Comparison of ENCODE assay signal across 16 cellular contexts in the genomic region with DNA sequence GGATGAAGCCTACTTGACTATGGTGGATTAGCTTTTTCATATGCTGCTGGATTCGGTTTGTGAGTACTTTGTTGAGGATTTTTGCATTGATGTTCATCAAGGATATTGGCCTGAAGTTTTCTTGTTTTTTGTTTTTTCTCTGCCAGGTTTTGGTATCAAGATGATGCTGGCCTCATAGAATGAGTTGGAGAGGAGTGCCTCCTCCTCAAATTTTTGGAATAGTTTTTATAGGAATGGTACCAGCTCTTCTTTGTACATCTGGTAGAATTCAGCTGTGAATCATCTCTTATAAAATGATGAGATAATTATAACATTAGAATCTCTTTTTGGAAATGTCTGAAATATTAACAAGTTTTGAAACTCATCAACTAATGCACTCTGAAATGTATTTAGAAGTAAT.
DNase-seq lines count a peak whose midpoint lies in the region; ATAC-seq and TF ChIP-seq lines count a peak whose summit lies in the region.
"Had no signal": no experiment of that assay in that cellular context is flagged by ENCODE, and none has a peak within 500 bp of the region (broad histone marks: within the 10 kb centered on the region; RNA-seq: fewer than 3 reads in every experiment).

No MANE protein-coding gene starts in this region.

- no peak overlapping the region for H3K4me3 Mint-ChIP-seq in HFFc6
- H3K4me3 Mint-ChIP-seq: CD8-positive, alpha-beta memory T cell had no signal

- H3K4me3 ChIP-seq in right lobe of liver: no peak overlapping the region
- H3K4me3 ChIP-seq: A549, BLaER1, GM12878 had no signal

- H3K27ac ChIP-seq in caudate nucleus (ENCODE audit: low read depth, low read length) (peak overlapping the region; percentile 44), right lobe of liver (no peak overlapping the region)
- H3K27ac ChIP-seq: A549, BLaER1 had no signal

- no peaks in the 10 kb centered on the region for H3K9me3 ChIP-seq in right lobe of liver
- H3K9me3 ChIP-seq: A549 had no signal

- DNase-seq in HFFc6: peak; percentile 13
- DNase-seq in caudate nucleus (lab: John Stamatoyannopoulos, UW): peak in 5 of 61 donors; percentile 0 to 45 (median 7)
- peak; percentile 14 for DNase-seq in putamen (ENCODE audit: low spot score)
- no peak for DNase-seq in right lobe of liver
- no peak for DNase-seq in HPDE6-E6E7 (ENCODE audit: extremely low spot score)
- DNase-seq in NCI-H2081 (lab: John Stamatoyannopoulos, UW): no peak
- DNase-seq: AML-193; Caco-2; CD8-positive, alpha-beta memory T cell; DMS53; HCEC 1CT; IMR-90; KBM-7 had no signal

- H3K9me3 Mint-ChIP-seq in HFFc6: peaks cover 3% of the 10 kb centered on the region

- H3K36me3 Mint-ChIP-seq in HFFc6 (ENCODE audit: low read depth): peaks cover 12% of the 10 kb centered on the region

- H3K4me1 ChIP-seq in right lobe of liver: peaks cover 0 to 6% (median 0%) of the 10 kb centered on the region in 4 donors
- H3K4me1 ChIP-seq: A549, BLaER1, Caco-2 had no signal

- peaks cover 32% of the 10 kb centered on the region for H3K4me1 Mint-ChIP-seq in HFFc6 (ENCODE audit: low read depth)
- H3K4me1 Mint-ChIP-seq: CD8-positive, alpha-beta memory T cell had no signal

- no peak for TF ChIP-seq POLR2A in right lobe of liver (IDR thresholded peaks at IDR 0.05)

- H3K27ac Mint-ChIP-seq in HFFc6: peak overlapping the region; percentile 1; the same call in 1 of the 2 replicates
- H3K27ac Mint-ChIP-seq: CD8-positive, alpha-beta memory T cell had no signal

- ATAC-seq in right lobe of liver: no peak
- ATAC-seq: A549, GM12878 had no signal

- TF ChIP-seq CTCF in HFFc6 (IDR thresholded peaks at IDR 0.05): no peak
- no peak for TF ChIP-seq CTCF in right lobe of liver (IDR thresholded peaks at IDR 0.05)

- WGBS in right lobe of liver (ENCODE audit: insufficient coverage, low coverage, low lambda C conversion rate, missing lambda C conversion rate): 64% methylated on average over 1 of the region's 1 CpG

- no peaks in the 10 kb centered on the region for H3K27me3 ChIP-seq in right lobe of liver
- H3K27me3 ChIP-seq: BLaER1 had no signal

- no peaks in the 10 kb centered on the region for H3K36me3 ChIP-seq in right lobe of liver
- H3K36me3 ChIP-seq: BLaER1 had no signal

- intact Hi-C loops in right lobe of liver (cut with DNase I): no loop called here

- H3K27me3 Mint-ChIP-seq in HFFc6 (ENCODE audit: insufficient read depth): no peaks in the 10 kb centered on the region; the same call in 1 of the 2 replicates

Comparison
In these comparisons a context has a peak if more than half of its experiments do, and no peak if none do; other contexts are left out.
1. DNase-seq: peak in HFFc6 (single experiment) and putamen (single experiment); none in right lobe of liver (0 of 3), HPDE6-E6E7 (single experiment) and NCI-H2081 (0 of 2).